ENCODE assay signal across 8 cellular contexts in the genomic region with DNA sequence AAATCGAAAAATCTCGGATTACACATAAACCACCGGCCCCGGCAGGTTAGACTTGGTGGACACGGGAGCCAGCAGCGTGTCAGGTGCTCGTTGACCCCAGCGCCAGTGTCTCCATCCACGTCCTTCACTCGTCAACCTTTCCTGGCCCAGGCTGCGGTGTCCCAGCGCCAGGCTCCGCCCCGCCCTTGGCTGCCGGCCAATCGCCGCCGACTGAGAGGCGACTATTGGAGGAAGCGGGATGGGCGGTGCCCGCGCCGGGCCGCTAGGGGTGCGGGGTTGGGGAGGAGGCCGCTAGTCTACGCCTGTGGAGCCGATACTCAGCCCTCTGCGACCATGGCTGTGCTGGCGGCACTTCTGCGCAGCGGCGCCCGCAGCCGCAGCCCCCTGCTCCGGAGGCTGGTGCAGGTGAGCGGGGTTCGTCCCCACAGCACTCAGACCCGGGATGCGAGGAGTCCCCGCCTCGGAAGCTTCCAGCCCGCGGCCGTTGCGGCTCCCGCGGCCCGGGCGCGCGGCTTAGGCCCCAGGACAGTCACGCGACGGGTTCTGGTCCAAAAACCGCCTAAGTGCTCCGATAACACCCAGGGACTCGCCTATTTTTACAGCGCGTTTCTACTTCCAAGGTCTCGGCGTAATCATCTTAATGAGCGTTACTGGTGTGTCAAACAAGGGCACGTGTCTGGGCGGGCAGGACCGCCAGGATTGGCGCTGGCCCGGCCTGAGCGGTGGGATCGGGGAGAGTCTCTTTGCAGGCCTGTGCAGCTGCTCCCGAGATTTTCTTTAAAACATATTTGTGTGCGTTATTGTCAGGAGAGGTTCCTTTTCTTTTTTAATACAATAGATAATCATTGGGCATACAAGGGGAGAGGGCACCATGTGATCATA. TPM values are rescaled to one million over a fixed set of nuclear protein-coding genes. Genes with fewer than 3 reads are reported as not detected.
DNase-seq lines count a peak whose midpoint lies in the region; ATAC-seq and TF ChIP-seq lines count a peak whose summit lies in the region.

A gene (plus strand): TSS at position 294 of the 882 bp plus-strand sequence. CDS start 40 bp downstream, at position 334.

- intact Hi-C loops in Panc1 (cut with micrococcal nuclease; ENCODE audit: unreplicated experiment) (no loop called here), esophagus muscularis mucosa (cut with DNase I) (loop anchor here (2.0 kb wide), 1 partner anchor 101 kb away; a partner anchor contains a TSS)

- DNase-seq in DMS79 treated with DMSO at 0.1 percent for 48 hours (lab: John Stamatoyannopoulos, UW) (peak; percentile 91), KG1 (lab: John Stamatoyannopoulos, UW) (peak; percentile 98), Panc1 (ENCODE audit: low read depth, low spot score) (peak; percentile 65), esophagus muscularis mucosa (ENCODE audit: extremely low spot score) (peak; percentile 99), myocyte (ENCODE audit: low read depth) (peak; percentile 95)
- peak; percentile 98 for DNase-seq in activated T-cell treated with anti-CD3 and anti-CD28 coated beads, Interleukin-2, amount 50 U/mL, for 48 hours
- peak; percentile 97 to 98 for DNase-seq in stimulated activated effector memory CD8-positive, alpha-beta T cell treated with anti-CD3 and anti-CD28 coated beads, Interleukin-12 subunit alpha, Interleukin-12 subunit beta, amount 100 ng/mL, for 72 hours (ENCODE audit: low spot score in 2 of 2)

- TF ChIP-seq CTCF in Panc1 (IDR thresholded peaks at IDR 0.05), result no peak
- peak; percentile 37 to 43 (median 41) for TF ChIP-seq CTCF in esophagus muscularis mucosa (IDR thresholded peaks at IDR 0.05)

- CTCF ChIA-PET in Panc1 (lab: Charles Lee), result interaction anchor here (0.7 kb wide), 2 partner anchors 38 to 78 kb away, joined by 3 to 5 read pairs; no protein-coding TSS in a partner anchor

- H3K4me3 Mint-ChIP-seq in stimulated activated effector memory CD8-positive, alpha-beta T cell treated with anti-CD3 and anti-CD28 coated beads, Interleukin-12 subunit alpha, Interleukin-12 subunit beta, amount 100 ng/mL, for 72 hours, result peak within 1 kb of the TSS; percentile 91

- H3K4me1 Mint-ChIP-seq in stimulated activated effector memory CD8-positive, alpha-beta T cell treated with anti-CD3 and anti-CD28 coated beads, Interleukin-12 subunit alpha, Interleukin-12 subunit beta, amount 100 ng/mL, for 72 hours, result peaks cover 51% of the 10 kb centered on the region

- H3K4me3 ChIP-seq in Panc1 (ENCODE audit: low read depth in 2 of 2, low read length in 2 of 2) (peak within 1 kb of the TSS; percentile 72 to 92), esophagus muscularis mucosa (peak within 1 kb of the TSS; percentile 68 to 90 (median 90))

- in situ Hi-C loops in Panc1 (cut with HindIII; ENCODE audit: low pct_unique_long_range_greater_than_20kb, low sequenced_read_pairs), result no loop called here

- H3K9me3 Mint-ChIP-seq in stimulated activated effector memory CD8-positive, alpha-beta T cell treated with anti-CD3 and anti-CD28 coated beads, Interleukin-12 subunit alpha, Interleukin-12 subunit beta, amount 100 ng/mL, for 72 hours, result no peaks in the 10 kb centered on the region

- H3K9me3 ChIP-seq in Panc1 (ENCODE audit: control insufficient read depth, insufficient read depth, low read depth, low read length), result no peaks in the 10 kb centered on the region
- H3K9me3 ChIP-seq in esophagus muscularis mucosa, result no peaks in the 10 kb centered on the region

- ATAC-seq in GM21723 (IDR thresholded peaks at IDR 0.05; ENCODE audit: unreplicated experiment) (peak; percentile 97), Panc1 (peak; percentile 97)
- peak; percentile 98 for ATAC-seq in stimulated activated effector memory CD8-positive, alpha-beta T cell treated with anti-CD3 and anti-CD28 coated beads, Interleukin-12 subunit alpha, Interleukin-12 subunit beta, amount 100 ng/mL, for 72 hours

- peak; percentile 92 for TF ChIP-seq POLR2A in esophagus muscularis mucosa (IDR thresholded peaks at IDR 0.05; ENCODE audit: low read depth)

- peak within 1 kb of the TSS; percentile 86 for H3K27ac ChIP-seq in Panc1 (ENCODE audit: low read length)
- H3K27ac ChIP-seq in esophagus muscularis mucosa (replicated peaks in 1 of 4), result peak within 1 kb of the TSS; percentile 90 to 98 (median 98)

- POLR2A ChIA-PET in Panc1 (lab: Charles Lee), result interaction anchor here (0.6 to 0.7 kb wide), 2 partner anchors 9 to 209 kb away, joined by 4 to 6 read pairs; no protein-coding TSS in a partner anchor

- TF ChIP-seq EP300 in esophagus muscularis mucosa (IDR thresholded peaks at IDR 0.05), result no peak

- 2% methylated on average over 22 of the region's 73 CpGs for whole genome bisulfite sequencing in esophagus muscularis mucosa

- H3K36me3 ChIP-seq in Panc1 (ENCODE audit: control insufficient read depth, insufficient read depth, low read length) (no peaks in the 10 kb centered on the region; the same call in 1 of the 2 replicates), esophagus muscularis mucosa (no peaks in the 10 kb centered on the region)

- H3K36me3 Mint-ChIP-seq in stimulated activated effector memory CD8-positive, alpha-beta T cell treated with anti-CD3 and anti-CD28 coated beads, Interleukin-12 subunit alpha, Interleukin-12 subunit beta, amount 100 ng/mL, for 72 hours, result peaks cover 16% of the 10 kb centered on the region

- BruUV-seq in Panc1 (replicated peaks; lab: Mats Ljungman, UMichigan), result no TSS peak

- H3K4me1 ChIP-seq in Panc1 (ENCODE audit: control insufficient read depth, insufficient read depth, low read length), result peaks cover 23% of the 10 kb centered on the region
- H3K4me1 ChIP-seq in esophagus muscularis mucosa, result peaks cover 30 to 48% (median 45%) of the 10 kb centered on the region in 4 donors

- peak within 1 kb of the TSS; percentile 86 for H3K27ac Mint-ChIP-seq in stimulated activated effector memory CD8-positive, alpha-beta T cell treated with anti-CD3 and anti-CD28 coated beads, Interleukin-12 subunit alpha, Interleukin-12 subunit beta, amount 100 ng/mL, for 72 hours

- H3K27me3 ChIP-seq in Panc1 (ENCODE audit: control insufficient read depth, insufficient read depth, low read length) (no peaks in the 10 kb centered on the region), esophagus muscularis mucosa (no peaks in the 10 kb centered on the region)

RNA-seq across cellular contexts. Expression of the gene that starts here (rescaled TPM):
- 97.5 TPM for total RNA-seq in Panc1 (2021; ENCODE audit: unreplicated experiment)
- polyA plus RNA-seq in Panc1 (2012; ENCODE audit: insufficient read length), result 75.3 TPM
- 100 to 1,000 TPM in 3 of 4 donors, 10 to 100 TPM in 1; 89.6 to 191 (median 139) TPM for total RNA-seq in esophagus muscularis mucosa
- total RNA-seq in myocyte, result 200 and 231 TPM in 2 replicates
- polyA plus RNA-seq in myocyte (2012), result 39.1 TPM

Comparison
In these comparisons a context has a peak if more than half of its experiments do, and no peak if none do; other contexts are left out.
1. Peak in every context shown above with its lines: DNase-seq, ATAC-seq, H3K4me3 ChIP-seq and H3K27ac ChIP-seq.